15 cellular contexts compared by ENCODE assay signal in the genomic region with DNA sequence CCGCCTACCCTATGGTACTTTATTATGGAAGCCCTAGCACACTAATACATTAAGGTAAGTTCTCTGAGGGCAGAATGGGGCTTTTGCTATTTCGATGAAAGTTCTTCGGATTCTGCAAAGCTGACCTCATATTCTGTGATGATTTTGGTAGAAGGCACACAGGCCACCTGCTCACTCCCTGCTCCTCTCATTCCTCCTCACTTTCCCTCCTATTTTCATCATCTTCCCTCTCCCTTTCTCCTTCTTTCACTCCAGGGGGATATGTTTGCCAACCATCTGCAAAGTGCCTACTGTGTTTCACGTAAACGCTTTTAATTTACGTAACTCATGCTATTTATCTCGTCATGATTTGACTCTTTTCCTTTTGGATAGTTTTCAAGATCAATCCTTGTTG.
"Had no signal": no experiment of that assay in that cellular context is flagged by ENCODE, and none has a peak within 500 bp of the region (broad histone marks: within the 10 kb centered on the region; RNA-seq: fewer than 3 reads in every experiment).

No MANE protein-coding gene starts in this region.

- DNase-seq: activated B cell treated with CpG ODN at 0.5 μM for 24 hours; activated CD4-positive, alpha-beta memory T cell treated with anti-CD3 and anti-CD28 coated beads for 36 hours; activated CD4-positive, alpha-beta T cell treated with anti-CD3 and anti-CD28 coated beads for 4 hours; activated T-cell treated with anti-CD3 and anti-CD28 coated beads for 4 hours; brain microvascular endothelial cell; cortex of kidney; left cardiac atrium; natural killer cell; pancreas; spleen; stimulated activated CD4-positive, alpha-beta T cell treated with anti-CD3 and anti-CD28 coated beads, Interleukin-4, amount 100 ng/mL, for 4 hours had no signal

- ATAC-seq: esophagus mucosa; left cardiac atrium; natural killer cell; pancreas; sciatic nerve; stimulated activated memory B cell treated with anti-CD40 and anti-IgM and Interleukin-4, amounts not matched to agents 10 μg/mL and 1 μg/mL and 100 μg/mL, for 72 hours had no signal

- H3K4me1 ChIP-seq: pancreas had no signal

- H3K4me3 ChIP-seq: pancreas, spleen had no signal

- H3K36me3 ChIP-seq: brain microvascular endothelial cell, neutrophil, pancreas, spleen had no signal

- H3K27ac ChIP-seq: brain microvascular endothelial cell, pancreas had no signal

- H3K9me3 ChIP-seq: neutrophil, pancreas, spleen had no signal

- H3K27me3 ChIP-seq: brain microvascular endothelial cell, neutrophil, pancreas, spleen had no signal
